11 cellular contexts compared by ENCODE assay signal in genomic region chr2:110114801-110115200, GRCh38. TPM values are rescaled to one million over a fixed set of nuclear protein-coding genes. Genes with fewer than 3 reads are reported as not detected.
DNase-seq lines count a peak whose midpoint lies in the region; ATAC-seq and TF ChIP-seq lines count a peak whose summit lies in the region.
"Had no signal": no experiment of that assay in that cellular context is flagged by ENCODE, and none has a peak within 500 bp of the region (broad histone marks: within the 10 kb centered on the region; RNA-seq: fewer than 3 reads in every experiment).

No MANE protein-coding gene starts in this region.

- H2AFZ ChIP-seq in Loucy (ENCODE audit: low read length), result no peak overlapping the region

- CTCF ChIA-PET in A673 (lab: Charles Lee), result no interaction called here

- no peaks in the 10 kb centered on the region for H3K9me3 ChIP-seq in A673 (ENCODE audit: low read depth, low read length, poor library complexity, severe bottlenecking)
- H3K9me3 ChIP-seq in Loucy (ENCODE audit: insufficient read depth, low read depth, low read length), result no peaks in the 10 kb centered on the region
- H3K9me3 ChIP-seq in endodermal cell (ENCODE audit: control insufficient read depth, low read length), result no peaks in the 10 kb centered on the region
- no peaks in the 10 kb centered on the region for H3K9me3 ChIP-seq in aorta (ENCODE audit: control insufficient read depth, low read length)

- no peaks in the 10 kb centered on the region for H4K20me1 ChIP-seq in Loucy (ENCODE audit: insufficient read depth, low read length, poor library complexity, severe bottlenecking)
- H4K20me1 ChIP-seq: BLaER1 treated with 17β-estradiol and CSF1 and Interleukin-3, amounts not matched to agents 10 nM and 100 nM had no signal

- POLR2A ChIA-PET in A673 (lab: Charles Lee; ENCODE audit: low non-redundant PET), result no interaction called here

- H3K4me1 ChIP-seq in A673 (ENCODE audit: insufficient read depth, low read length, poor library complexity, severe bottlenecking) (peaks cover 12% of the 10 kb centered on the region), Loucy (ENCODE audit: insufficient read depth, low read length, poor library complexity, severe bottlenecking) (peaks cover 59% of the 10 kb centered on the region), endodermal cell (ENCODE audit: control insufficient read depth, insufficient read depth, low read length) (no peaks in the 10 kb centered on the region), aorta (ENCODE audit: control insufficient read depth in 1 of 2, insufficient read depth in 2 of 2, low read length in 2 of 2) (no peaks in the 10 kb centered on the region)

- H3K27ac ChIP-seq in A673 (ENCODE audit: low read depth, low read length, poor library complexity, severe bottlenecking), result no peak overlapping the region
- H3K27ac ChIP-seq in endodermal cell (ENCODE audit: low read depth, low read length), result no peak overlapping the region
- H3K27ac ChIP-seq in aorta (ENCODE audit: low read depth in 1 of 2, low read length in 2 of 2), result no peak overlapping the region
- H3K27ac ChIP-seq: BLaER1 treated with 17β-estradiol and CSF1 and Interleukin-3, amounts not matched to agents 10 nM and 100 nM had no signal

- H3F3A ChIP-seq in Loucy (ENCODE audit: low read depth), result peaks cover 5% of the 10 kb centered on the region; the same call in 1 of the 2 replicates

- H3K36me3 ChIP-seq in A673 (ENCODE audit: insufficient read depth, low read length, poor library complexity, severe bottlenecking) (no peaks in the 10 kb centered on the region), Loucy (ENCODE audit: insufficient read depth, low read length) (no peaks in the 10 kb centered on the region), endodermal cell (ENCODE audit: control insufficient read depth, insufficient read depth, low read length) (no peaks in the 10 kb centered on the region), aorta (ENCODE audit: control insufficient read depth in 1 of 2, insufficient read depth in 2 of 2, low read length in 1 of 2) (no peaks in the 10 kb centered on the region)
- H3K36me3 ChIP-seq: BLaER1 treated with 17β-estradiol and CSF1 and Interleukin-3, amounts not matched to agents 10 nM and 100 nM had no signal

- H3K27me3 Mint-ChIP-seq in endodermal cell (ENCODE audit: insufficient read depth) (peaks cover 82% of the 10 kb centered on the region), nephron (ENCODE audit: low read depth) (peaks cover 89% of the 10 kb centered on the region)

- H3K9me3 Mint-ChIP-seq in endodermal cell, result peaks cover 11% of the 10 kb centered on the region
- H3K9me3 Mint-ChIP-seq in nephron, result peaks cover 12% of the 10 kb centered on the region

- H3K4me3 Mint-ChIP-seq in endodermal cell (peak overlapping the region; percentile 47), nephron (peak overlapping the region; percentile 76 to 81 (median 78))

- intact Hi-C loops in A673 (cut with micrococcal nuclease; ENCODE audit: unreplicated experiment) (no loop called here), aorta (cut with DNase I) (no loop called here)

- H3K27me3 ChIP-seq in A673 (replicated peaks; ENCODE audit: insufficient read depth, low read depth, low read length, poor library complexity) (no peaks in the 10 kb centered on the region), Loucy (ENCODE audit: insufficient read depth, low read length, poor library complexity, severe bottlenecking) (no peaks in the 10 kb centered on the region), endodermal cell (ENCODE audit: control insufficient read depth, insufficient read depth, low read length, poor library complexity, severe bottlenecking) (peaks cover 39% of the 10 kb centered on the region), aorta (ENCODE audit: control insufficient read depth in 1 of 2, insufficient read depth in 2 of 2, low read length in 1 of 2) (no peaks in the 10 kb centered on the region)
- H3K27me3 ChIP-seq: BLaER1 treated with 17β-estradiol and CSF1 and Interleukin-3, amounts not matched to agents 10 nM and 100 nM had no signal

- H3K79me2 ChIP-seq in Loucy (ENCODE audit: insufficient read depth, low read length), result no peaks in the 10 kb centered on the region

- TF ChIP-seq CTCF in A673 (conservative IDR thresholded peaks at IDR 0.05; ENCODE audit: low read depth, low read length), result no peak
- TF ChIP-seq CTCF in Loucy (conservative IDR thresholded peaks at IDR 0.05; ENCODE audit: low read length), result no peak
- TF ChIP-seq CTCF in endodermal cell (conservative IDR thresholded peaks at IDR 0.05), result no peak
- TF ChIP-seq CTCF in nephron (IDR thresholded peaks at IDR 0.05; ENCODE audit: unreplicated experiment in 3 of 3), result no peak

- BruUV-seq in A673 (replicated peaks; lab: Mats Ljungman, UMichigan), result no TSS peak

- H3K9ac ChIP-seq in Loucy (ENCODE audit: low read depth, low read length, poor library complexity, severe bottlenecking) (peak overlapping the region; percentile 59), endodermal cell (ENCODE audit: extremely low read depth, low read length, poor library complexity, severe bottlenecking) (no peak overlapping the region)
- H3K9ac ChIP-seq: BLaER1 treated with 17β-estradiol and CSF1 and Interleukin-3, amounts not matched to agents 10 nM and 100 nM had no signal

- H3K4me2 ChIP-seq in Loucy (ENCODE audit: low read depth, low read length, poor library complexity, severe bottlenecking), result peak overlapping the region; percentile 73

- H3K36me3 Mint-ChIP-seq in endodermal cell (ENCODE audit: low read depth), result no peaks in the 10 kb centered on the region
- no peaks in the 10 kb centered on the region for H3K36me3 Mint-ChIP-seq in nephron (ENCODE audit: low read depth)

- H3K4me3 ChIP-seq in A673 (ENCODE audit: low read depth, low read length, poor library complexity, severe bottlenecking), result peak overlapping the region; percentile 29
- peak overlapping the region; percentile 4 for H3K4me3 ChIP-seq in Loucy (ENCODE audit: low read length, poor library complexity, severe bottlenecking)
- H3K4me3 ChIP-seq in endodermal cell (ENCODE audit: low read length), result no peak overlapping the region
- no peak overlapping the region for H3K4me3 ChIP-seq in aorta (ENCODE audit: low read length in 2 of 2)
- H3K4me3 ChIP-seq: BLaER1 treated with 17β-estradiol and CSF1 and Interleukin-3, amounts not matched to agents 10 nM and 100 nM had no signal

- no peak for ATAC-seq in aorta (ENCODE audit: low FRiP score)

- DNase-seq in A673 (ENCODE audit: low spot score) (no peak), endodermal cell (peak; percentile 43), SW 1271 (lab: John Stamatoyannopoulos, UW) (no peak), D341Med (ENCODE audit: low spot score) (no peak), aorta (no peak), 8988T (no peak)
- DNase-seq: caudate nucleus, NCI-H1694 had no signal

- H3K9me2 ChIP-seq in Loucy (replicated peaks; ENCODE audit: low read depth, low read length), result no peaks in the 10 kb centered on the region

- peaks cover 7% of the 10 kb centered on the region for H3K4me1 Mint-ChIP-seq in endodermal cell
- H3K4me1 Mint-ChIP-seq in nephron, result peaks cover 4% of the 10 kb centered on the region

- H3K27ac Mint-ChIP-seq in endodermal cell, result no peak overlapping the region
- peak overlapping the region in 1 of 3 experiments; percentile 56 for H3K27ac Mint-ChIP-seq in nephron

- WGBS in endodermal cell (ENCODE audit: insufficient coverage in 1 of 2, insufficient read length in 1 of 2), 2 experiments, result 90 to 92% methylated on average over 13 of the region's 13 CpGs
- WGBS in aorta, 2 donors, result 95 to 96% methylated on average over 13 of the region's 13 CpGs

RNA-seq across cellular contexts. Expression of gene MALL, which starts 0.8 kb away (rescaled TPM):
- total RNA-seq in A673 (2021) (0.17 and 0.24 TPM in 2 replicates), endodermal cell (1 to 10 TPM; 2.7 to 5.2 TPM), aorta (10 to 100 TPM; 21.7 to 32.8 TPM)
- 0.85 TPM for polyA plus RNA-seq in endodermal cell (2013, experiment 1 of 2)
- polyA plus RNA-seq in endodermal cell (2013, experiment 2 of 2), result 1.2 TPM
- 10 to 100 TPM in 1 of 2 donors, 1 to 10 TPM in 1; 6.2 to 19.8 TPM for polyA plus RNA-seq in aorta

Comparison
In these comparisons a context has a peak if more than half of its experiments do, and no peak if none do; other contexts are left out.
1. H3K4me3 ChIP-seq: peak in A673 (single experiment) and Loucy (single experiment); none in endodermal cell (single experiment) and aorta (0 of 2).